16 cellular contexts compared by ENCODE assay signal in genomic region chr7:42192851-42193456, GRCh38. TPM values are rescaled to one million over a fixed set of nuclear protein-coding genes. Genes with fewer than 3 reads are reported as not detected.
A peak's percentile ranks its signal among the peaks of the same experiment; 100 is the strongest.
DNase-seq lines count a peak whose midpoint lies in the region; ATAC-seq and TF ChIP-seq lines count a peak whose summit lies in the region.
"Had no signal": no experiment of that assay in that cellular context is flagged by ENCODE, and none has a peak within 500 bp of the region (broad histone marks: within the 10 kb centered on the region; RNA-seq: fewer than 3 reads in every experiment).

No MANE protein-coding gene starts in this region.

- peak overlapping the region in 5 of 11 experiments; percentile 21 to 66 (median 53); a peak in 9 of 22 replicates for H3K27ac ChIP-seq in BLaER1 treated with 17β-estradiol and CSF1 and Interleukin-3, amounts not matched to agents 10 nM and 100 nM
- H3K27ac ChIP-seq in IMR-90 (ENCODE audit: insufficient read depth, low read length) (peak overlapping the region; percentile 45; the same call in 1 of the 2 replicates), mesodermal cell (ENCODE audit: low read depth, low read length, severe bottlenecking) (peak overlapping the region; percentile 74)
- H3K27ac ChIP-seq: KMS-11, psoas muscle had no signal

- H3K4me3 ChIP-seq in BLaER1 treated with 17β-estradiol and CSF1 and Interleukin-3, amounts not matched to agents 10 nM and 100 nM, result peak overlapping the region in 6 of 10 experiments; percentile 0 to 39 (median 12); a peak in 2 of 20 replicates
- no peak overlapping the region for H3K4me3 ChIP-seq in IMR-90 (ENCODE audit: insufficient read depth, low read depth, low read length)
- H3K4me3 ChIP-seq in choroid plexus epithelial cell (ENCODE audit: low read depth, low read length), result no peak overlapping the region
- no peak overlapping the region for H3K4me3 ChIP-seq in mesodermal cell (ENCODE audit: extremely low read depth, insufficient read depth, low read length, poor library complexity, severe bottlenecking)
- H3K4me3 ChIP-seq: esophagus squamous epithelium, psoas muscle had no signal

- intact Hi-C loops in IMR-90 (cut with micrococcal nuclease), result no loop called here

- peaks cover 5 to 35% of the 10 kb centered on the region in 2 experiments; a peak in 3 of 4 replicates for H3K79me1 ChIP-seq in IMR-90 (ENCODE audit: low read depth in 1 of 2, low read length in 2 of 2)

- peaks cover 0 to 3% (median 0%) of the 10 kb centered on the region in 11 experiments; a peak in 1 of 22 replicates for H4K20me1 ChIP-seq in BLaER1 treated with 17β-estradiol and CSF1 and Interleukin-3, amounts not matched to agents 10 nM and 100 nM
- H4K20me1 ChIP-seq in IMR-90 (ENCODE audit: insufficient read depth, low read length), result peaks cover 9% of the 10 kb centered on the region

- ATAC-seq in IMR-90 (ENCODE audit: low read depth), result peak; percentile 48
- no peak for ATAC-seq in HG03439 (IDR thresholded peaks at IDR 0.05; ENCODE audit: unreplicated experiment)
- ATAC-seq: psoas muscle had no signal

- no CpG with 5 or more reads among the region's 7 CpGs for WGBS in IMR-90 (ENCODE audit: extremely low coverage in 2 of 2, insufficient read length in 1 of 2), 2 experiments
- 5 to 13% methylated on average over 4 of the region's 7 CpGs for WGBS in mesodermal cell (ENCODE audit: insufficient coverage in 2 of 2), 2 experiments

- no peak for TF ChIP-seq POLR2A in IMR-90 (IDR thresholded peaks at IDR 0.05; ENCODE audit: low read depth, low read length)

- no peak overlapping the region for H4K91ac ChIP-seq in IMR-90 (ENCODE audit: insufficient read depth, low read depth, low read length)

- CTCF ChIA-PET in IMR-90 (lab: Yijun Ruan, JAX), result interaction anchor here (0.5 to 0.6 kb wide), 2 partner anchors 34 to 398 kb away, joined by 3 to 4 read pairs; no protein-coding TSS in a partner anchor

- TF ChIP-seq CTCF in IMR-90 (conservative IDR thresholded peaks at IDR 0.05; ENCODE audit: low read depth, low read length) (no peak), choroid plexus epithelial cell (conservative IDR thresholded peaks at IDR 0.05; ENCODE audit: low read depth, low read length) (no peak)

- peak; percentile 38 for DNase-seq in IMR-90
- peak; percentile 56 for DNase-seq in choroid plexus epithelial cell (ENCODE audit: low read depth)
- no peak for DNase-seq in NOMO-1 (lab: John Stamatoyannopoulos, UW; ENCODE audit: unreplicated experiment in 2 of 2)
- DNase-seq in kidney tubule cell (ENCODE audit: low spot score), result no peak
- DNase-seq in NOMO-1 treated with DMSO at 0.1 percent for 48 hours (lab: John Stamatoyannopoulos, UW; ENCODE audit: unreplicated experiment), result no peak
- DNase-seq: activated naive CD4-positive, alpha-beta T cell treated with anti-CD3 and anti-CD28 coated beads for 36 hours; BE2C; esophagus squamous epithelium; NCI-H187; psoas muscle; SHP77; stimulated activated CD4-positive, alpha-beta T cell treated with anti-CD3 and anti-CD28 coated beads, Interleukin-1b, Interleukin-23, amount 100 ng/mL, for 48 hours had no signal

- H3K23ac ChIP-seq in IMR-90 (ENCODE audit: low read depth, low read length), result peak overlapping the region; percentile 40

- H3K56ac ChIP-seq in IMR-90 (ENCODE audit: extremely low read depth, insufficient read depth, low read length), result no peak overlapping the region

- no peak overlapping the region for H3K4ac ChIP-seq in IMR-90 (ENCODE audit: low read depth, low read length)

- H2BK20ac ChIP-seq in IMR-90 (ENCODE audit: low read depth, low read length), result peak overlapping the region; percentile 24; the same call in 1 of the 2 replicates

- peak overlapping the region; percentile 55; the same call in 1 of the 2 replicates for H2BK120ac ChIP-seq in IMR-90 (ENCODE audit: low read depth, low read length)

- H3K4me1 ChIP-seq in BLaER1 treated with 17β-estradiol and CSF1 and Interleukin-3, amounts not matched to agents 10 nM and 100 nM, result peaks cover 24 to 42% (median 33%) of the 10 kb centered on the region in 10 experiments
- H3K4me1 ChIP-seq in IMR-90 (ENCODE audit: control insufficient read depth, insufficient read depth, low read length) (peaks cover 14% of the 10 kb centered on the region), mesodermal cell (ENCODE audit: control insufficient read depth, insufficient read depth, low read length, poor library complexity, severe bottlenecking) (peaks cover 29% of the 10 kb centered on the region)
- H3K4me1 ChIP-seq: BE2C, psoas muscle had no signal

- H3K14ac ChIP-seq in IMR-90 (replicated peaks; ENCODE audit: low read depth, low read length), result no peak overlapping the region; the same call in 1 of the 2 replicates

- H2BK15ac ChIP-seq in IMR-90 (ENCODE audit: low read depth, low read length), result no peak overlapping the region

- peak overlapping the region; percentile 66 for H3K18ac ChIP-seq in IMR-90 (ENCODE audit: low read depth, low read length)

- no peaks in the 10 kb centered on the region for H3K9me3 ChIP-seq in BLaER1 treated with 17β-estradiol and CSF1 and Interleukin-3, amounts not matched to agents 10 nM and 100 nM (replicated peaks in 1 of 11)
- no peaks in the 10 kb centered on the region for H3K9me3 ChIP-seq in IMR-90 (ENCODE audit: control insufficient read depth, insufficient read depth, low read length)
- H3K9me3 ChIP-seq in mesodermal cell (ENCODE audit: control insufficient read depth, low read length), result no peaks in the 10 kb centered on the region
- H3K9me3 ChIP-seq: BE2C, esophagus squamous epithelium, psoas muscle had no signal

- H2AK5ac ChIP-seq in IMR-90 (ENCODE audit: low read depth, low read length), result peak overlapping the region; percentile 24; the same call in 1 of the 2 replicates

- H3K9ac ChIP-seq in BLaER1 treated with 17β-estradiol and CSF1 and Interleukin-3, amounts not matched to agents 10 nM and 100 nM, result peak overlapping the region in 8 of 11 experiments; percentile 6 to 49 (median 24); a peak in 11 of 22 replicates
- no peak overlapping the region for H3K9ac ChIP-seq in IMR-90 (ENCODE audit: low read depth, low read length)
- H3K9ac ChIP-seq: KMS-11 had no signal

- H3K27me3 ChIP-seq in BLaER1 treated with 17β-estradiol and CSF1 and Interleukin-3, amounts not matched to agents 10 nM and 100 nM, result no peaks in the 10 kb centered on the region
- H3K27me3 ChIP-seq in IMR-90 (ENCODE audit: control insufficient read depth, insufficient read depth, low read length), result no peaks in the 10 kb centered on the region
- H3K27me3 ChIP-seq: BE2C, esophagus squamous epithelium had no signal

- H2AK9ac ChIP-seq in IMR-90 (replicated peaks; ENCODE audit: low read depth, low read length, poor library complexity), result no peak overlapping the region

- H2AFZ ChIP-seq in IMR-90 (replicated peaks; ENCODE audit: low read length, poor library complexity), result no peak overlapping the region

- peak overlapping the region in 1 of 2 experiments; percentile 22; a peak in 1 of 4 replicates for H4K8ac ChIP-seq in IMR-90 (ENCODE audit: low read depth in 2 of 2, low read length in 2 of 2)

- no peak for TF ChIP-seq RAD21 in IMR-90 (IDR thresholded peaks at IDR 0.05; ENCODE audit: low read length)

- no TSS peak for BruUV-seq in IMR-90 (replicated peaks; lab: Mats Ljungman, UMichigan)

- peaks cover 0 to 12% (median 0%) of the 10 kb centered on the region in 11 experiments; a peak in 2 of 22 replicates for H3K36me3 ChIP-seq in BLaER1 treated with 17β-estradiol and CSF1 and Interleukin-3, amounts not matched to agents 10 nM and 100 nM
- peaks cover 4% of the 10 kb centered on the region; the same call in 1 of the 2 replicates for H3K36me3 ChIP-seq in IMR-90 (ENCODE audit: control insufficient read depth, insufficient read depth, low read length)
- peaks cover 13% of the 10 kb centered on the region for H3K36me3 ChIP-seq in mesodermal cell (ENCODE audit: control insufficient read depth, insufficient read depth, low read length)
- H3K36me3 ChIP-seq: BE2C, esophagus squamous epithelium had no signal

- dilution Hi-C loops in IMR-90 (cut with HindIII; ENCODE audit: low sequenced_read_pairs, unreplicated experiment), result no loop called here

- no peak overlapping the region for H2BK5ac ChIP-seq in IMR-90 (ENCODE audit: low read depth, low read length, poor library complexity, severe bottlenecking)

- H3K9me1 ChIP-seq in IMR-90 (ENCODE audit: insufficient read depth, low read length), result peaks cover 3% of the 10 kb centered on the region; the same call in 1 of the 2 replicates

- in situ Hi-C loops in IMR-90 (cut with MboI; ENCODE audit: low sequenced_read_pairs), result no loop called here

- H3K4me2 ChIP-seq in BLaER1 treated with 17β-estradiol and CSF1 and Interleukin-3, amounts not matched to agents 10 nM and 100 nM, result peak overlapping the region; percentile 66 to 97 (median 80)
- peak overlapping the region; percentile 33; the same call in 1 of the 2 replicates for H3K4me2 ChIP-seq in IMR-90 (ENCODE audit: low read depth, low read length)
- H3K4me2 ChIP-seq: KMS-11 had no signal

- POLR2A ChIA-PET in IMR-90 (lab: Charles Lee; ENCODE audit: unreplicated experiment), result no interaction called here

- H4K5ac ChIP-seq in IMR-90 (ENCODE audit: low read depth, low read length), result 0 out of 2 replicates have a peak overlapping the region, but pooled peaks have one; percentile 20

TF ChIP-seq in IMR-90, 13 proteins besides CTCF, POLR2A, EP300 and RAD21 (continues in another document):
- TF ChIP-seq MAZ (IDR thresholded peaks at IDR 0.05; ENCODE audit: borderline replicate concordance, low read depth, low read length) (no peak), BHLHE40 (IDR thresholded peaks at IDR 0.05; ENCODE audit: low read depth, low read length) (no peak), MXI1 (IDR thresholded peaks at IDR 0.05; ENCODE audit: borderline replicate concordance, low read depth, low read length) (no peak), RFX5 (IDR thresholded peaks at IDR 0.05; ENCODE audit: low read depth, low read length) (no peak), NFE2L2 (IDR thresholded peaks at IDR 0.05; ENCODE audit: low read depth, low read length) (no peak), CEBPB (IDR thresholded peaks at IDR 0.05; ENCODE audit: low read depth, low read length) (no peak), RCOR1 (IDR thresholded peaks at IDR 0.05; ENCODE audit: insufficient replicate concordance, low read length) (no peak), SMC3 (IDR thresholded peaks at IDR 0.05; ENCODE audit: low read depth, low read length) (no peak), CHD1 (IDR thresholded peaks at IDR 0.05; ENCODE audit: low read depth, low read length) (no peak), FOS (IDR thresholded peaks at IDR 0.05; ENCODE audit: low read depth, low read length) (no peak)

RNA-seq across cellular contexts. Expression of gene GLI3, which starts 44.1 kb away (rescaled TPM):
- total RNA-seq in IMR-90 (2012; rRNA removed), result 1.3 and 1.7 TPM in 2 replicates
- 3.9 TPM in 2 replicates for polyA plus RNA-seq in IMR-90 (2012; rRNA removed)
- polyA plus RNA-seq in IMR-90 (2012; cell fraction: cytosol; rRNA removed), result 2.5 and 4.5 TPM in 2 replicates
- polyA plus RNA-seq in IMR-90 (2012; cell fraction: nucleus; rRNA removed; ENCODE audit: low replicate concordance), result 5.9 and 9.0 TPM in 2 replicates
- polyA plus RNA-seq in mesodermal cell (2013, experiment 1 of 2), result 35.6 TPM
- polyA plus RNA-seq in mesodermal cell (2013, experiment 2 of 2), result 31.7 TPM

Comparison
In these comparisons a context has a peak if more than half of its experiments do, and no peak if none do; other contexts are left out.
1. H3K4me3 ChIP-seq: peak in BLaER1 treated with 17β-estradiol and CSF1 and Interleukin-3, amounts not matched to agents 10 nM and 100 nM (6 of 10); none in IMR-90 (single experiment), choroid plexus epithelial cell (single experiment) and mesodermal cell (single experiment).
2. DNase-seq: peak in IMR-90 (single experiment) and choroid plexus epithelial cell (single experiment); none in NOMO-1 (0 of 2), kidney tubule cell (single experiment) and NOMO-1 treated with DMSO at 0.1 percent for 48 hours (single experiment).